ENCODE assay signal across 8 cellular contexts in the genomic region with DNA sequence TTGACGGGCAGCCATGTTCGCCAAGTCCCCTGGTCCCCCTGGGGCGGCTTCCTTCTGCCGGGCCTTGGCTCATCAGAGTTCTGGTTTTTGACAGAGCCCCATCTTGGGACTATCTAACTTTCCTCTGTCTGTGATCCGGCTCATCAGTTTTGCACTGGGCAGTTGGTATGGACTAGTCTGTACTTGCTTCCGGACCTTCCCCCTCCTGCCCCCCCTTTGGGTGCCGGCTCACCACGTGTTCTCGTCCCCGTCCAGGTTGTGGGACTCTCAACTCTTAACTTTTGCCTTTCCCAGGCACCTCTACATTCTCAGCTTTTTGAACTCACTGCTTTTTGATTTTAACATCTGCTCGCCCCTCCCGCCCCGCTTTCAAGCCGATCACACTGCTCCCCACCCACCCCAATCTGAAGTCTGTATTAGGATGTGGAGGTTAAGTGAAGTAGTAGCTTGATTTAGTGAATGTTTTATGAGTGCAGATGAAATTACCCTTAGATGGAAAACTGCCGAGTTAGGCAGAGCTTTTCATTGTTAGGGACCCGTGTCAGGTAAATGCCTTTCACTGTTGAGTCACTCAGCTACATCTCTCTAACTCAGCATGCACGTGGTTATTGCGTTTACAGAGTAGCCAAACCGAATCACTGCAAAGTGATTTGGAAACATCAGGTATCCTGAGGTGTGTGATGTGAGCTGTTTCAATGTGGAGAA. TPM values are rescaled to one million over a fixed set of nuclear protein-coding genes. Genes with fewer than 3 reads are reported as not detected.
DNase-seq lines count a peak whose midpoint lies in the region; ATAC-seq and TF ChIP-seq lines count a peak whose summit lies in the region.

No MANE protein-coding gene starts in this region.

- peak; percentile 53 for DNase-seq in OCI-M1 (lab: John Stamatoyannopoulos, UW)
- peak; percentile 14 for DNase-seq in activated gamma-delta T cell treated with Interleukin-2 at 50 U/mL for 16 hours
- DNase-seq in globus pallidus (ENCODE audit: low spot score), result peak; percentile 18
- DNase-seq in inferior parietal cortex (ENCODE audit: extremely low spot score), result no peak

- ATAC-seq in GM18508 (IDR thresholded peaks at IDR 0.05; ENCODE audit: insufficient read depth, unreplicated experiment) (peak; percentile 4), HG02943 (IDR thresholded peaks at IDR 0.05; ENCODE audit: low read depth, unreplicated experiment) (peak; percentile 34)

- peaks cover 18% of the 10 kb centered on the region for H3K27me3 ChIP-seq in neutrophil

- TF ChIP-seq CTCF in neutrophil (IDR thresholded peaks at IDR 0.05), result no peak

- H3K4me1 ChIP-seq in neutrophil (ENCODE audit: control insufficient read depth in 1 of 2, insufficient read depth in 1 of 2, low read depth in 1 of 2, low read length in 1 of 2), result peaks cover 10 to 12% of the 10 kb centered on the region in 2 experiments
- no peaks in the 10 kb centered on the region for H3K4me1 ChIP-seq in urinary bladder (ENCODE audit: insufficient read depth)

- H3K4me3 ChIP-seq in neutrophil (ENCODE audit: low read depth in 1 of 2, low read length in 1 of 2) (peak overlapping the region; percentile 77 to 91), urinary bladder (ENCODE audit: low read depth, low read length) (peak overlapping the region; percentile 98)

- H3K9me3 ChIP-seq in neutrophil, result no peaks in the 10 kb centered on the region

- H3K27ac ChIP-seq in neutrophil, result peak overlapping the region; percentile 74
- no peak overlapping the region for H3K27ac ChIP-seq in urinary bladder (ENCODE audit: low read depth)

- WGBS in urinary bladder, result 1% methylated on average over 19 of the region's 19 CpGs

- H3K36me3 ChIP-seq in neutrophil (no peaks in the 10 kb centered on the region), urinary bladder (ENCODE audit: insufficient read depth) (no peaks in the 10 kb centered on the region)

RNA-seq across cellular contexts. Expression of gene WDR43, which starts 0.9 kb away (rescaled TPM):
- total RNA-seq in urinary bladder, result 57.3 TPM
- 17.7 TPM for polyA plus RNA-seq in urinary bladder

RNA-seq across cellular contexts. Expression of gene TRMT61B, which starts 25.2 kb away (rescaled TPM):
- 22.6 TPM for total RNA-seq in urinary bladder
- 15.0 TPM for polyA plus RNA-seq in urinary bladder
